10 cellular contexts compared by ENCODE assay signal in genomic region chr10:120457431-120458172, GRCh38. TPM values are rescaled to one million over a fixed set of nuclear protein-coding genes. Genes with fewer than 3 reads are reported as not detected.
DNase-seq lines count a peak whose midpoint lies in the region; ATAC-seq, FAIRE-seq and TF ChIP-seq lines count a peak whose summit lies in the region.
"Had no signal": no experiment of that assay in that cellular context is flagged by ENCODE, and none has a peak within 500 bp of the region (broad histone marks: within the 10 kb centered on the region; RNA-seq: fewer than 3 reads in every experiment).

No MANE protein-coding gene starts in this region.

- H4K20me1 ChIP-seq in PC-3 (ENCODE audit: low read length): no peaks in the 10 kb centered on the region

- peaks cover 37% of the 10 kb centered on the region for H3K4me1 ChIP-seq in PC-3 (ENCODE audit: insufficient read depth, low read length)
- peaks cover 0 to 4% (median 3%) of the 10 kb centered on the region in 3 donors for H3K4me1 ChIP-seq in pancreas

- H3K36me3 Mint-ChIP-seq in effector memory CD8-positive, alpha-beta T cell (ENCODE audit: insufficient read depth): peaks cover 3% of the 10 kb centered on the region
- H3K36me3 Mint-ChIP-seq: CD4-positive, CD25-positive, alpha-beta regulatory T cell had no signal

- TF ChIP-seq CTCF in AG04449 (IDR thresholded peaks at IDR 0.05; ENCODE audit: insufficient read depth, low read length, missing control alignments): no peak
- no peak for TF ChIP-seq CTCF in PC-3 (conservative IDR thresholded peaks at IDR 0.05; ENCODE audit: low read depth, low read length)
- TF ChIP-seq CTCF in foreskin fibroblast (IDR thresholded peaks at IDR 0.05; ENCODE audit: low read depth, low read length): no peak
- no peak for TF ChIP-seq CTCF in pancreas (IDR thresholded peaks at IDR 0.05)

- H3K79me2 ChIP-seq in PC-3 (ENCODE audit: low read length): no peaks in the 10 kb centered on the region

- H3F3A ChIP-seq in PC-3 (ENCODE audit: low read length, unreplicated experiment): no peaks in the 10 kb centered on the region

- no peak overlapping the region; the same call in 1 of the 2 replicates for H3K9ac ChIP-seq in PC-3 (ENCODE audit: low read length)

- BruUV-seq in PC-3 (replicated peaks; lab: Mats Ljungman, UMichigan): no TSS peak

- H3K4me3 Mint-ChIP-seq in effector memory CD8-positive, alpha-beta T cell: peak overlapping the region in 1 of 2 donors; percentile 60
- H3K4me3 Mint-ChIP-seq: CD4-positive, CD25-positive, alpha-beta regulatory T cell had no signal

- H3K9me3 ChIP-seq in PC-3 (ENCODE audit: low read length) (no peaks in the 10 kb centered on the region), pancreas (no peaks in the 10 kb centered on the region)

- no peak overlapping the region for H3K27ac ChIP-seq in PC-3 (ENCODE audit: low read length)
- H3K27ac ChIP-seq in pancreas: no peak overlapping the region

- no peaks in the 10 kb centered on the region for H3K9me3 Mint-ChIP-seq in effector memory CD8-positive, alpha-beta T cell

- no peak for FAIRE-seq in pancreas (lab: Jason Lieb, UNC)

- H2AFZ ChIP-seq in PC-3 (ENCODE audit: low read length): peak overlapping the region; percentile 50; the same call in 1 of the 2 replicates

- H3K27me3 ChIP-seq in PC-3 (ENCODE audit: low read length): no peaks in the 10 kb centered on the region
- H3K27me3 ChIP-seq in pancreas: peaks cover 0 to 19% (median 0%) of the 10 kb centered on the region in 4 donors

- DNase-seq in AG04449 (ENCODE audit: low read depth, low spot score) (no peak), PC-3 (no peak), foreskin fibroblast (no peak), pancreas (peak in 1 of 6 donors; percentile 72), SK-N-DZ (ENCODE audit: low spot score) (no peak), DMS 273 treated with DMSO at 0.1 percent for 48 hours (lab: John Stamatoyannopoulos, UW) (no peak)
- no peak for DNase-seq in effector memory CD8-positive, alpha-beta T cell
- DNase-seq: CD4-positive, CD25-positive, alpha-beta regulatory T cell; NCI-H2081 treated with DMSO at 0.1 percent for 48 hours had no signal

- H3K4me3 ChIP-seq in AG04449 (ENCODE audit: low read depth, low read length) (peak overlapping the region; percentile 80), PC-3 (ENCODE audit: low read length) (peak overlapping the region; percentile 75), foreskin fibroblast (ENCODE audit: low read depth in 1 of 2, low read length in 2 of 2) (peak overlapping the region; percentile 47 to 56), pancreas (peak overlapping the region; percentile 16 to 47 (median 34))

- peaks cover 26 to 60% of the 10 kb centered on the region in 2 donors for H3K27me3 Mint-ChIP-seq in effector memory CD8-positive, alpha-beta T cell

- no peaks in the 10 kb centered on the region for H3K9me2 ChIP-seq in PC-3 (replicated peaks; ENCODE audit: low read length)

- CTCF ChIA-PET in AG04449 (lab: Yijun Ruan, JAX): interaction anchor here (1.2 to 1.5 kb wide), 2 partner anchors 30 to 34 kb away, joined by 3 read pairs; no protein-coding TSS in a partner anchor
- CTCF ChIA-PET in PC-3 (lab: Charles Lee): no interaction called here

- no peaks in the 10 kb centered on the region for H3K36me3 ChIP-seq in PC-3 (ENCODE audit: low read depth, low read length)
- H3K36me3 ChIP-seq in pancreas: no peaks in the 10 kb centered on the region

- peaks cover 0 to 2% of the 10 kb centered on the region in 2 donors for H3K4me1 Mint-ChIP-seq in effector memory CD8-positive, alpha-beta T cell (ENCODE audit: low read depth in 2 of 2)
- H3K4me1 Mint-ChIP-seq: CD4-positive, CD25-positive, alpha-beta regulatory T cell had no signal

- POLR2A ChIA-PET in AG04449 (lab: Yijun Ruan, JAX) (interaction anchor here (1.6 kb wide), 1 partner anchor 33 kb away, joined by 3 read pairs; no protein-coding TSS in a partner anchor), PC-3 (lab: Charles Lee; ENCODE audit: unreplicated experiment) (interaction anchor here (0.6 kb wide), 1 partner anchor 529 kb away, joined by 4 read pairs; no protein-coding TSS in a partner anchor)

- ATAC-seq in PC-3 (no peak), pancreas (peak in 1 of 4 donors; percentile 4), HG02623 (IDR thresholded peaks at IDR 0.05; ENCODE audit: unreplicated experiment) (no peak)
- ATAC-seq in effector memory CD8-positive, alpha-beta T cell (replicated peaks): no peak

- H3K4me2 ChIP-seq in PC-3 (ENCODE audit: low read length): peak overlapping the region; percentile 84

- intact Hi-C loops in PC-3 (cut with micrococcal nuclease) (loop anchor here (1.0 kb wide), 1 partner anchor 35 kb away; no protein-coding TSS in a partner anchor), pancreas (cut with DNase I) (no loop called here)

- WGBS in pancreas, 2 donors: 11% methylated on average over 45 to 52 of the region's 52 CpGs

- H3K27ac Mint-ChIP-seq in effector memory CD8-positive, alpha-beta T cell: no peak overlapping the region
- H3K27ac Mint-ChIP-seq: CD4-positive, CD25-positive, alpha-beta regulatory T cell had no signal

RNA-seq across cellular contexts. Expression of gene PLPP4, which starts 0.6 kb away (rescaled TPM):
- total RNA-seq in PC-3 (2014; rRNA removed) (5.0 and 10.7 TPM in 2 replicates), pancreas (1 to 10 TPM in 1 of 6 donors, under 1 TPM in 1, not detected in 4; 0.08 to 1.7 TPM)
- under 1 TPM in 1 of 2 donors, not detected in 1; 0.07 TPM for polyA plus RNA-seq in pancreas
- polyA plus RNA-seq in SK-N-DZ (2014; cell fraction: cytosol; rRNA removed): 1.8 and 5.7 TPM in 2 replicates
- 0.98 and 2.2 TPM in 2 replicates for polyA plus RNA-seq in SK-N-DZ (2014; cell fraction: nucleus; rRNA removed)
- total RNA-seq: CD4-positive, CD25-positive, alpha-beta regulatory T cell had no signal
- polyA plus RNA-seq: CD4-positive, CD25-positive, alpha-beta regulatory T cell had no signal
